ENCODE assay signal across 2 cellular contexts in the genomic region with DNA sequence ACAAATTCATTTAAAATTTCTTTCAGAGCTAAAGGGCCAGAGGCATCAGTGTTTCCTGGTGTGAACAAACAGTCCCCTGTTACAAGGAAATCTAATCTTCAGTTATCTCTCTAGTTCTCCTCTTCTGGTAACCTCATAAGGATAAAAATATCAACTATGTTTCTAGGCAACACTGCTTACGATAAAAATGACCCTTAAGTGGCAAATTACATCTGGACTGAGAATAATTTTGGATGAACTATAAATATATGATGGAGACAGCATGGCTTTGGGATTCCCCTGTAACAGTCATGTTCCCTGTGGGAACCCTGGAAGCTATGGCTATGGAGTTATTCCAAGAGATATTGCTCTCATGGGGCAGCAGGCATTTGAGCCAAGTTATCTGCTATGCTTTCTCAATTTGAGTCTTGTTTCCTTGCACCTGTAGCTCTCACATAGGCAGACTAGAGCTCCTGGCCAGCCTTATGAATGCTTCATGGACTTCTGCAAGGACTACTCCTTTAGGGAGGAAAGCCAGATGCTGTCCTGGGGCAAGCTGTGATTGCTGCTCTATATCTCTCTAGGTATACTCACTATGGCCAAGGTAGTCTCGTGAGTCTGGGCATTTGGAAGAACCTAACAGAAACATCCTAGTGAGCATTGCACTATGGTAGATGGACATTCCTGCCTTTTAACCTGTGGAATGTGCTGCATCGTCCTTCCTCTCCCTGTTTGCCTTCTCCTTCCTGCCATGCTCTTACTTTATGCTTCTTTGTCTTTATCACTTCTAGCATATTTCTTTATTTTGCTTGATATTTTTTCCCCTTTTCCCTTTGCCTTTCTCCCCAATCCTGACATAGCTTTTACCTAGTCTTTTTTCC.
TF ChIP-seq lines count a peak whose summit lies in the region.

No MANE protein-coding gene starts in this region.

TF ChIP-seq in GM23338, 12 proteins besides CTCF, POLR2A, EP300 and RAD21:
- TF ChIP-seq ZNF331 (CRISPR knock-in tag; IDR thresholded peaks at IDR 0.05; ENCODE audit: low read depth): no peak
- no peak for TF ChIP-seq EZH2phosphoT487 (IDR thresholded peaks at IDR 0.05; ENCODE audit: unreplicated experiment)
- TF ChIP-seq, protein P1, sequence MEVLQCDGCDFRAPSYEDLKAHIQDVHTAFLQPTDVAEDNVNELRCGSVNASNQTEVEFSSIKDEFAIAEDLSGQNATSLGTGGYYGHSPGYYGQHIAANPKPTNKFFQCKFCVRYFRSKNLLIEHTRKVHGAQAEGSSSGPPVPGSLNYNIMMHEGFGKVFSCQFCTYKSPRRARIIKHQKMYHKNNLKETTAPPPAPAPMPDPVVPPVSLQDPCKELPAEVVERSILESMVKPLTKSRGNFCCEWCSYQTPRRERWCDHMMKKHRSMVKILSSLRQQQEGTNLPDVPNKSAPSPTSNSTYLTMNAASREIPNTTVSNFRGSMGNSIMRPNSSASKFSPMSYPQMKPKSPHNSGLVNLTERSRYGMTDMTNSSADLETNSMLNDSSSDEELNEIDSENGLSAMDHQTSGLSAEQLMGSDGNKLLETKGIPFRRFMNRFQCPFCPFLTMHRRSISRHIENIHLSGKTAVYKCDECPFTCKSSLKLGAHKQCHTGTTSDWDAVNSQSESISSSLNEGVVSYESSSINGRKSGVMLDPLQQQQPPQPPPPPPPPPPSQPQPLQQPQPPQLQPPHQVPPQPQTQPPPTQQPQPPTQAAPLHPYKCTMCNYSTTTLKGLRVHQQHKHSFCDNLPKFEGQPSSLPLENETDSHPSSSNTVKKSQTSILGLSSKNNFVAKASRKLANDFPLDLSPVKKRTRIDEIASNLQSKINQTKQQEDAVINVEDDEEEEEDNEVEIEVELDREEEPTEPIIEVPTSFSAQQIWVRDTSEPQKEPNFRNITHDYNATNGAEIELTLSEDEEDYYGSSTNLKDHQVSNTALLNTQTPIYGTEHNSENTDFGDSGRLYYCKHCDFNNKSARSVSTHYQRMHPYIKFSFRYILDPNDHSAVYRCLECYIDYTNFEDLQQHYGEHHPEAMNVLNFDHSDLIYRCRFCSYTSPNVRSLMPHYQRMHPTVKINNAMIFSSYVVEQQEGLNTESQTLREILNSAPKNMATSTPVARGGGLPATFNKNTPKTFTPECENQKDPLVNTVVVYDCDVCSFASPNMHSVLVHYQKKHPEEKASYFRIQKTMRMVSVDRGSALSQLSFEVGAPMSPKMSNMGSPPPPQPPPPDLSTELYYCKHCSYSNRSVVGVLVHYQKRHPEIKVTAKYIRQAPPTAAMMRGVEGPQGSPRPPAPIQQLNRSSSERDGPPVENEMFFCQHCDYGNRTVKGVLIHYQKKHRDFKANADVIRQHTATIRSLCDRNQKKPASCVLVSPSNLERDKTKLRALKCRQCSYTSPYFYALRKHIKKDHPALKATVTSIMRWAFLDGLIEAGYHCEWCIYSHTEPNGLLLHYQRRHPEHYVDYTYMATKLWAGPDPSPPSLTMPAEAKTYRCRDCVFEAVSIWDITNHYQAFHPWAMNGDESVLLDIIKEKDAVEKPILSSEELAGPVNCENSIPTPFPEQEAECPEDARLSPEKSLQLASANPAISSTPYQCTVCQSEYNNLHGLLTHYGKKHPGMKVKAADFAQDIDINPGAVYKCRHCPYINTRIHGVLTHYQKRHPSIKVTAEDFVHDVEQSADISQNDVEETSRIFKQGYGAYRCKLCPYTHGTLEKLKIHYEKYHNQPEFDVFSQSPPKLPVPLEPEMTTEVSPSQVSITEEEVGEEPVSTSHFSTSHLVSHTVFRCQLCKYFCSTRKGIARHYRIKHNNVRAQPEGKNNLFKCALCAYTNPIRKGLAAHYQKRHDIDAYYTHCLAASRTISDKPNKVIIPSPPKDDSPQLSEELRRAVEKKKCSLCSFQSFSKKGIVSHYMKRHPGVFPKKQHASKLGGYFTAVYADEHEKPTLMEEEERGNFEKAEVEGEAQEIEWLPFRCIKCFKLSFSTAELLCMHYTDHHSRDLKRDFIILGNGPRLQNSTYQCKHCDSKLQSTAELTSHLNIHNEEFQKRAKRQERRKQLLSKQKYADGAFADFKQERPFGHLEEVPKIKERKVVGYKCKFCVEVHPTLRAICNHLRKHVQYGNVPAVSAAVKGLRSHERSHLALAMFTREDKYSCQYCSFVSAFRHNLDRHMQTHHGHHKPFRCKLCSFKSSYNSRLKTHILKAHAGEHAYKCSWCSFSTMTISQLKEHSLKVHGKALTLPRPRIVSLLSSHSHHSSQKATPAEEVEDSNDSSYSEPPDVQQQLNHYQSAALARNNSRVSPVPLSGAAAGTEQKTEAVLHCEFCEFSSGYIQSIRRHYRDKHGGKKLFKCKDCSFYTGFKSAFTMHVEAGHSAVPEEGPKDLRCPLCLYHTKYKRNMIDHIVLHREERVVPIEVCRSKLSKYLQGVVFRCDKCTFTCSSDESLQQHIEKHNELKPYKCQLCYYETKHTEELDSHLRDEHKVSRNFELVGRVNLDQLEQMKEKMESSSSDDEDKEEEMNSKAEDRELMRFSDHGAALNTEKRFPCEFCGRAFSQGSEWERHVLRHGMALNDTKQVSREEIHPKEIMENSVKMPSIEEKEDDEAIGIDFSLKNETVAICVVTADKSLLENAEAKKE (CRISPR knock-in tag; IDR thresholded peaks at IDR 0.05): peak; percentile 15; the same call in 1 of the 2 replicates
- TF ChIP-seq, protein P2, sequence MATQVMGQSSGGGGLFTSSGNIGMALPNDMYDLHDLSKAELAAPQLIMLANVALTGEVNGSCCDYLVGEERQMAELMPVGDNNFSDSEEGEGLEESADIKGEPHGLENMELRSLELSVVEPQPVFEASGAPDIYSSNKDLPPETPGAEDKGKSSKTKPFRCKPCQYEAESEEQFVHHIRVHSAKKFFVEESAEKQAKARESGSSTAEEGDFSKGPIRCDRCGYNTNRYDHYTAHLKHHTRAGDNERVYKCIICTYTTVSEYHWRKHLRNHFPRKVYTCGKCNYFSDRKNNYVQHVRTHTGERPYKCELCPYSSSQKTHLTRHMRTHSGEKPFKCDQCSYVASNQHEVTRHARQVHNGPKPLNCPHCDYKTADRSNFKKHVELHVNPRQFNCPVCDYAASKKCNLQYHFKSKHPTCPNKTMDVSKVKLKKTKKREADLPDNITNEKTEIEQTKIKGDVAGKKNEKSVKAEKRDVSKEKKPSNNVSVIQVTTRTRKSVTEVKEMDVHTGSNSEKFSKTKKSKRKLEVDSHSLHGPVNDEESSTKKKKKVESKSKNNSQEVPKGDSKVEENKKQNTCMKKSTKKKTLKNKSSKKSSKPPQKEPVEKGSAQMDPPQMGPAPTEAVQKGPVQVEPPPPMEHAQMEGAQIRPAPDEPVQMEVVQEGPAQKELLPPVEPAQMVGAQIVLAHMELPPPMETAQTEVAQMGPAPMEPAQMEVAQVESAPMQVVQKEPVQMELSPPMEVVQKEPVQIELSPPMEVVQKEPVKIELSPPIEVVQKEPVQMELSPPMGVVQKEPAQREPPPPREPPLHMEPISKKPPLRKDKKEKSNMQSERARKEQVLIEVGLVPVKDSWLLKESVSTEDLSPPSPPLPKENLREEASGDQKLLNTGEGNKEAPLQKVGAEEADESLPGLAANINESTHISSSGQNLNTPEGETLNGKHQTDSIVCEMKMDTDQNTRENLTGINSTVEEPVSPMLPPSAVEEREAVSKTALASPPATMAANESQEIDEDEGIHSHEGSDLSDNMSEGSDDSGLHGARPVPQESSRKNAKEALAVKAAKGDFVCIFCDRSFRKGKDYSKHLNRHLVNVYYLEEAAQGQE (IDR thresholded peaks at IDR 0.05; ENCODE audit: unreplicated experiment): no peak
- no peak for TF ChIP-seq STAT1 (IDR thresholded peaks at IDR 0.05; ENCODE audit: unreplicated experiment)
- TF ChIP-seq JUNB (IDR thresholded peaks at IDR 0.05; ENCODE audit: unreplicated experiment): no peak

TF ChIP-seq in HEK293, 187 proteins besides CTCF, POLR2A, EP300 and RAD21:
- TF ChIP-seq, protein P3, sequence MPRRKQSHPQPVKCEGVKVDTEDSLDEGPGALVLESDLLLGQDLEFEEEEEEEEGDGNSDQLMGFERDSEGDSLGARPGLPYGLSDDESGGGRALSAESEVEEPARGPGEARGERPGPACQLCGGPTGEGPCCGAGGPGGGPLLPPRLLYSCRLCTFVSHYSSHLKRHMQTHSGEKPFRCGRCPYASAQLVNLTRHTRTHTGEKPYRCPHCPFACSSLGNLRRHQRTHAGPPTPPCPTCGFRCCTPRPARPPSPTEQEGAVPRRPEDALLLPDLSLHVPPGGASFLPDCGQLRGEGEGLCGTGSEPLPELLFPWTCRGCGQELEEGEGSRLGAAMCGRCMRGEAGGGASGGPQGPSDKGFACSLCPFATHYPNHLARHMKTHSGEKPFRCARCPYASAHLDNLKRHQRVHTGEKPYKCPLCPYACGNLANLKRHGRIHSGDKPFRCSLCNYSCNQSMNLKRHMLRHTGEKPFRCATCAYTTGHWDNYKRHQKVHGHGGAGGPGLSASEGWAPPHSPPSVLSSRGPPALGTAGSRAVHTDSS (tag by site-specific recombination; IDR thresholded peaks at IDR 0.05): no peak
- TF ChIP-seq ZFP3 (tag by site-specific recombination; IDR thresholded peaks at IDR 0.05; ENCODE audit: low read depth): no peak
- TF ChIP-seq, protein P4, sequence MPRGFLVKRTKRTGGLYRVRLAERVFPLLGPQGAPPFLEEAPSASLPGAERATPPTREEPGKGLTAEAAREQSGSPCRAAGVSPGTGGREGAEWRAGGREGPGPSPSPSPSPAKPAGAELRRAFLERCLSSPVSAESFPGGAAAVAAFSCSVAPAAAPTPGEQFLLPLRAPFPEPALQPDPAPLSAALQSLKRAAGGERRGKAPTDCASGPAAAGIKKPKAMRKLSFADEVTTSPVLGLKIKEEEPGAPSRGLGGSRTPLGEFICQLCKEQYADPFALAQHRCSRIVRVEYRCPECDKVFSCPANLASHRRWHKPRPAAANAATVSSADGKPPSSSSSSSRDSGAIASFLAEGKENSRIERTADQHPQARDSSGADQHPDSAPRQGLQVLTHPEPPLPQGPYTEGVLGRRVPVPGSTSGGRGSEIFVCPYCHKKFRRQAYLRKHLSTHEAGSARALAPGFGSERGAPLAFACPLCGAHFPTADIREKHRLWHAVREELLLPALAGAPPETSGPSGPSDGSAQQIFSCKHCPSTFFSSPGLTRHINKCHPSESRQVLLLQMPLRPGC (tag by site-specific recombination; IDR thresholded peaks at IDR 0.05): no peak
- TF ChIP-seq, protein P5, sequence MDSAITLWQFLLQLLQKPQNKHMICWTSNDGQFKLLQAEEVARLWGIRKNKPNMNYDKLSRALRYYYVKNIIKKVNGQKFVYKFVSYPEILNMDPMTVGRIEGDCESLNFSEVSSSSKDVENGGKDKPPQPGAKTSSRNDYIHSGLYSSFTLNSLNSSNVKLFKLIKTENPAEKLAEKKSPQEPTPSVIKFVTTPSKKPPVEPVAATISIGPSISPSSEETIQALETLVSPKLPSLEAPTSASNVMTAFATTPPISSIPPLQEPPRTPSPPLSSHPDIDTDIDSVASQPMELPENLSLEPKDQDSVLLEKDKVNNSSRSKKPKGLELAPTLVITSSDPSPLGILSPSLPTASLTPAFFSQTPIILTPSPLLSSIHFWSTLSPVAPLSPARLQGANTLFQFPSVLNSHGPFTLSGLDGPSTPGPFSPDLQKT (IDR thresholded peaks at IDR 0.05; ENCODE audit: borderline replicate concordance, low read depth, low read length): no peak
- peak; percentile 23 for TF ChIP-seq SCRT2 (tag by site-specific recombination; IDR thresholded peaks at IDR 0.05)
- TF ChIP-seq ZNF157 (tag by site-specific recombination; IDR thresholded peaks at IDR 0.05): no peak
